9 cellular contexts compared by ENCODE assay signal in the genomic region with DNA sequence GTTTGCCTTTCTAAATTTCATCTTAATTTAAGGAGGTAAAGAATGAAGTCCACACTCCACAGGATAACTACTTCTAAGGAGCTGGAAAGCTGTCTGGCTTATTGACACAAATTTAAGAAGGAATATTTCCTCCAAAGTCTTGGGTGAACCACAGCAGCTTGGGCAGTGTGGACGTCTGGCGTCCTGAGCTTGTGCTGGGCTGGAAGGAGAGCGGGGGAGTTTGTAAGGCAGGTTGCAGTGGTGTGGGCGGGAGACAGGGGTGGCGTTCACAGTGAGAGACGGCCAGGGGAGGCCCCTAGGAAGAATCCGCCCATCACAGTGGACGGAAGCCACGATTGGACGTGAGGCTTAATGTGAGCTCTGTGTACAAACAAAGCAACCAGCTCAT. TPM values are rescaled to one million over a fixed set of nuclear protein-coding genes. Genes with fewer than 3 reads are reported as not detected.
A peak's percentile ranks its signal among the peaks of the same experiment; 100 is the strongest.
DNase-seq lines count a peak whose midpoint lies in the region; ATAC-seq, FAIRE-seq and TF ChIP-seq lines count a peak whose summit lies in the region.
"Had no signal": no experiment of that assay in that cellular context is flagged by ENCODE, and none has a peak within 500 bp of the region (broad histone marks: within the 10 kb centered on the region; RNA-seq: fewer than 3 reads in every experiment).

No MANE protein-coding gene starts in this region.

- H3K79me2 ChIP-seq in GM12878 (ENCODE audit: control insufficient read depth, insufficient read depth, low read length), result no peaks in the 10 kb centered on the region

- no peak for TF ChIP-seq RAD21 in GM12878 (IDR thresholded peaks at IDR 0.05; ENCODE audit: insufficient read depth, low read depth, low read length)

- H3K27ac ChIP-seq in GM12878 (ENCODE audit: control insufficient read depth, insufficient read depth), result no peak overlapping the region
- H3K27ac ChIP-seq in subcutaneous abdominal adipose tissue (ENCODE audit: low read depth, low read length), result no peak overlapping the region

- H3K4me1 ChIP-seq in GM12878 (ENCODE audit: control insufficient read depth, insufficient read depth, low read length) (no peaks in the 10 kb centered on the region), subcutaneous abdominal adipose tissue (ENCODE audit: control insufficient read depth in 5 of 5, insufficient read depth in 5 of 5, low read length in 5 of 5) (peaks cover 0 to 12% (median 8%) of the 10 kb centered on the region in 5 donors)

- RAD21 ChIA-PET in GM12878 (lab: Charles Lee; ENCODE audit: unreplicated experiment), result interaction anchor here (0.9 to 1.1 kb wide), 3 partner anchors 32 to 159 kb away, joined by 3 read pairs; no protein-coding TSS in a partner anchor

- H3K36me3 ChIP-seq in GM12878 (ENCODE audit: control insufficient read depth in 2 of 2, insufficient read depth in 2 of 2, low read length in 1 of 2) (peaks cover 2 to 3% of the 10 kb centered on the region in 2 experiments; a peak in 3 of 4 replicates), subcutaneous abdominal adipose tissue (ENCODE audit: control insufficient read depth in 5 of 5, insufficient read depth in 5 of 5, low read length in 5 of 5) (peaks cover 10 to 36% (median 33%) of the 10 kb centered on the region in 5 donors)

- no peak overlapping the region for H2AFZ ChIP-seq in GM12878 (ENCODE audit: control insufficient read depth, low read depth, low read length)

- no peaks in the 10 kb centered on the region for H3K9me3 ChIP-seq in GM12878 (replicated peaks; ENCODE audit: control insufficient read depth, insufficient read depth, low read length)
- H3K9me3 ChIP-seq in subcutaneous abdominal adipose tissue (ENCODE audit: control insufficient read depth in 5 of 5, low read length in 5 of 5), result no peaks in the 10 kb centered on the region

- no peaks in the 10 kb centered on the region for H4K20me1 ChIP-seq in GM12878 (ENCODE audit: control insufficient read depth, insufficient read depth)

- BruUV-seq in GM12878 (replicated peaks; lab: Mats Ljungman, UMichigan), result no TSS peak

- TF ChIP-seq EP300 in GM12878 (IDR thresholded peaks at IDR 0.05; ENCODE audit: borderline replicate concordance in 1 of 2, control insufficient read depth in 1 of 2, low read depth in 2 of 2, low read length in 2 of 2), result no peak

- POLR2A ChIA-PET in GM12878 (lab: Charles Lee), result no interaction called here

- ATAC-seq in GM12878 (peak; percentile 50; the same call in 2 of the 3 replicates), GM18907 (IDR thresholded peaks at IDR 0.05; ENCODE audit: unreplicated experiment) (no peak)

- no peak for TF ChIP-seq POLR2A in GM12878 (IDR thresholded peaks at IDR 0.05; ENCODE audit: low read depth, low read length)

- in situ Hi-C loops in GM12878 (cut with MboI), result no loop called here

- CTCF ChIA-PET in GM12878 (lab: Yijun Ruan, JAX), result interaction anchor here (0.7 to 1.3 kb wide), 2 partner anchors 31 to 66 kb away, joined by 3 read pairs; no protein-coding TSS in a partner anchor

- SMC1A ChIA-PET in GM12878 (lab: Charles Lee; ENCODE audit: uncharacterized antibody, unreplicated experiment), result interaction anchor here (0.7 to 1.2 kb wide), 2 partner anchors 130 to 163 kb away, joined by 3 read pairs; no protein-coding TSS in a partner anchor

- no peaks in the 10 kb centered on the region for H3K27me3 ChIP-seq in GM12878 (replicated peaks in 1 of 2; ENCODE audit: control insufficient read depth in 2 of 2, insufficient read depth in 2 of 2, low read length in 1 of 2)
- no peaks in the 10 kb centered on the region for H3K27me3 ChIP-seq in subcutaneous abdominal adipose tissue (ENCODE audit: control insufficient read depth in 5 of 5, insufficient read depth in 4 of 5, low read length in 5 of 5)

- H3K4me3 ChIP-seq in GM12878, result no peak overlapping the region
- peak overlapping the region in 3 of 5 donors; percentile 2 to 17 (median 12) for H3K4me3 ChIP-seq in subcutaneous abdominal adipose tissue (ENCODE audit: low read depth in 1 of 5, low read length in 5 of 5)

- peak; percentile 26 for DNase-seq in HTR-8/SVneo (ENCODE audit: insufficient read length, low spot score)
- DNase-seq in GM12878 (ENCODE audit: low read depth, low spot score), result no peak
- DNase-seq in islet precursor cell, result peak; percentile 81
- DNase-seq in NCI-H524 (lab: John Stamatoyannopoulos, UW), result no peak
- DNase-seq in LoVo (ENCODE audit: low spot score), result no peak
- no peak for DNase-seq in T-helper 2 cell

- intact Hi-C loops in GM12878 (cut with micrococcal nuclease; ENCODE audit: unreplicated experiment), result no loop called here

- TF ChIP-seq CTCF in GM12878 (IDR thresholded peaks at IDR 0.05 in 2 of 3, conservative IDR thresholded peaks at IDR 0.05 in 1 of 3; ENCODE audit: control insufficient read depth in 2 of 3, extremely low read depth in 1 of 3, insufficient read depth in 1 of 3, low read depth in 3 of 3, low read length in 3 of 3), result no peak

- WGBS in GM12878 (ENCODE audit: insufficient coverage, insufficient replicate concordance, low lambda C conversion rate, missing lambda C conversion rate), result 58% methylated on average over 10 of the region's 10 CpGs

- H3K9ac ChIP-seq in GM12878 (ENCODE audit: control insufficient read depth, insufficient read depth, low read length), result no peak overlapping the region
- no peak overlapping the region for H3K9ac ChIP-seq in subcutaneous abdominal adipose tissue (ENCODE audit: low read length in 5 of 5)

- no peak for FAIRE-seq in HTR-8/SVneo (lab: Jason Lieb, UNC)
- no peak for FAIRE-seq in GM12878 (lab: Jason Lieb, UNC)
- FAIRE-seq: TTC549 had no signal

- H3K4me2 ChIP-seq in GM12878 (ENCODE audit: control insufficient read depth, insufficient read depth), result no peak overlapping the region

TF ChIP-seq in GM12878, 131 proteins besides CTCF, POLR2A, EP300 and RAD21:
- TF ChIP-seq, protein P1, sequence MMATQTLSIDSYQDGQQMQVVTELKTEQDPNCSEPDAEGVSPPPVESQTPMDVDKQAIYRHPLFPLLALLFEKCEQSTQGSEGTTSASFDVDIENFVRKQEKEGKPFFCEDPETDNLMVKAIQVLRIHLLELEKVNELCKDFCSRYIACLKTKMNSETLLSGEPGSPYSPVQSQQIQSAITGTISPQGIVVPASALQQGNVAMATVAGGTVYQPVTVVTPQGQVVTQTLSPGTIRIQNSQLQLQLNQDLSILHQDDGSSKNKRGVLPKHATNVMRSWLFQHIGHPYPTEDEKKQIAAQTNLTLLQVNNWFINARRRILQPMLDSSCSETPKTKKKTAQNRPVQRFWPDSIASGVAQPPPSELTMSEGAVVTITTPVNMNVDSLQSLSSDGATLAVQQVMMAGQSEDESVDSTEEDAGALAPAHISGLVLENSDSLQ (IDR thresholded peaks at IDR 0.05), result peak; percentile 41; the same call in 1 of the 2 replicates
- TF ChIP-seq STAT3 (IDR thresholded peaks at IDR 0.05; ENCODE audit: low read depth, low read length), result no peak

RNA-seq across cellular contexts. Expression of a gene that starts 25.7 kb away (rescaled TPM):
- total RNA-seq in GM12878 (2013; cell fraction: nucleolus; rRNA removed), result 3.7 and 4.0 TPM in 2 replicates
- total RNA-seq in GM12878 (2014; rRNA removed) (15.9 and 19.3 TPM in 2 replicates), GM12878 (2014; rRNA removed; fragmentation: Illumina TruSeq; extraction: Trizol) (15.0 and 15.6 TPM in 2 replicates), GM12878 (2021) (17.5 and 20.6 TPM in 2 replicates)
- polyA plus RNA-seq in GM12878 (2011; ENCODE audit: low read depth), result 7.0 TPM
- polyA plus RNA-seq in GM12878 (2011; rRNA removed) (18.4 and 20.0 TPM in 2 replicates), GM12878 (2014; fragmentation: Illumina TruSeq; extraction: Trizol) (16.1 and 19.8 TPM in 2 replicates), GM12878 (2014; fragmentation: Nextera tagmentation; extraction: Ambion mirVana) (10 to 100 TPM in 1 of 2 experiments, 1 to 10 TPM in 1; 4.4 to 12.4 TPM), GM12878 (2014; rRNA removed) (16.9 and 17.0 TPM in 2 replicates), GM12878 (2016; fragmentation: Nextera tagmentation; extraction: Ambion mirVana) (10 to 100 TPM; 74.4 to 78.7 TPM)
- polyA plus RNA-seq in GM12878 (2011; cell fraction: cytosol; rRNA removed), result 16.3 and 19.4 TPM in 2 replicates
- 13.3 and 14.5 TPM in 2 replicates for polyA plus RNA-seq in GM12878 (2011; cell fraction: nucleus; rRNA removed)
- 12.1 and 12.4 TPM in 2 replicates for polyA plus RNA-seq in GM12878 (2012)
- 9.1 TPM in 2 replicates for polyA minus RNA-seq in GM12878 (2011; rRNA and poly(A)+ RNA removed)
- polyA minus RNA-seq in GM12878 (2011; cell fraction: cytosol; rRNA and poly(A)+ RNA removed), result 4.1 and 4.9 TPM in 2 replicates
- polyA minus RNA-seq in GM12878 (2011; cell fraction: nucleus; rRNA and poly(A)+ RNA removed), result 2.1 and 5.4 TPM in 2 replicates

Comparison
In these comparisons a context has a peak if more than half of its experiments do, and no peak if none do; other contexts are left out.
1. DNase-seq: peak in HTR-8/SVneo (single experiment) and islet precursor cell (single experiment); none in GM12878 (single experiment), NCI-H524 (0 of 2), LoVo (single experiment) and T-helper 2 cell (0 of 5).